Comparison of ENCODE assay signal across 22 cellular contexts in genomic region chr20:61979090-61979489, GRCh38.
"Had no signal": no experiment of that assay in that cellular context is flagged by ENCODE, and none has a peak within 500 bp of the region (broad histone marks: within the 10 kb centered on the region; RNA-seq: fewer than 3 reads in every experiment).

No MANE protein-coding gene starts in this region.

- H3K27me3 Mint-ChIP-seq: IgD-negative memory B cell had no signal

- H3K4me3 Mint-ChIP-seq: IgD-negative memory B cell had no signal

- ATAC-seq: K562, Panc1, PC-3 had no signal

- H3K27ac ChIP-seq: KMS-11, RWPE1 had no signal

- H3K9ac ChIP-seq: KMS-11, SK-N-SH had no signal

- H3K27ac Mint-ChIP-seq: IgD-negative memory B cell had no signal

- DNase-seq: Kasumi-1; MM.1S; NCI-H1092 treated with DMSO at 0.1 percent for 48 hours; NCI-H1436; NCI-H1694 treated with DMSO at 0.1 percent for 48 hours; NCI-H1930; NCI-H2081; NCI-H2107; NCI-H2227 treated with DMSO at 0.1 percent for 48 hours; NCI-H524; NCI-H69; NCI-H774; NK-92 treated with Interleukin-12 subunit alpha and Interleukin-12 subunit beta, amount 100 ng/mL, for 24 hours; PC-3; SHP77; SK-N-SH; SW 1271 had no signal

- H3K9me3 ChIP-seq: SK-N-SH had no signal

- H3K4me3 ChIP-seq: K562 had no signal

- H3K4me2 ChIP-seq: KMS-11, SK-N-SH had no signal

- H3K9me3 Mint-ChIP-seq: IgD-negative memory B cell had no signal

- FAIRE-seq: K562 had no signal
